Comparison of ENCODE assay signal across 8 cellular contexts in the genomic region with DNA sequence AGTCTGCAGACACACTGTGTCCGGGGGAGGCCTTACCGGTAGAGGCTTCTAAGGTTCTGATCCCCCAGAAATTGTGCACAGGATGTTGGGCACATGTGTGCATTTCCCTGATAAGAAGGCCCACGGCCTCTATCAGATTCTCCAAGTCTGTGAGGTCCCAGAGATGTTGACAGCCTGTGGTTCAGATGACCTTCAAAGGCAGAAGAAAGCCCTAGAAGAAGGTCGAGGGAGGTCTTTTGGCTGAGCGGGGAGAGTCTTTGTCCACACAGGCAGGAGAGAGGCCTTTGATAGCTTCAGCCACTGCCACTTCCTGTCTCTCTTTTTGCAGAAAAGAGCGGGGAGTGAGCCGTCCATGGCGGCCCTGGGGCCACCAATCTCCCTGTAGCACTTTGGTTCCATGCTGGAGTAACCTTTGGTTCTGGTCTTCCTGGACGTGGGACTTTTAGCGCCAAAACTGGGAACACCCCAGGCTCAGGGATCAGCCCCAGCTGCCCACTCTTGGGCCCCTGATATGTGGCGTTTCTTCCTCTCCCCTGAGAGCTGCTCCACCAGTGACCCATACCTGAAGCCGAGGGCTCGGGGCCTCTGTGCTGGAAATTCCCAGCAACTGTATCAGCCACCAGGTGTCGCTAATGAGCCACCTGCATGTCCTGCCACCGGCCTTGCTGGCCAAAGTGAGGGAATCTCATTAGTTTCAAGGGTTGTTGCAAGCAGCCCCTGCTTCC. TPM values are rescaled to one million over a fixed set of nuclear protein-coding genes. Genes with fewer than 3 reads are reported as not detected.
DNase-seq lines count a peak whose midpoint lies in the region; ATAC-seq and TF ChIP-seq lines count a peak whose summit lies in the region.

No MANE protein-coding gene starts in this region.

- TF ChIP-seq POLR2A in HCT116 (IDR thresholded peaks at IDR 0.05; ENCODE audit: borderline replicate concordance, extremely low read depth, insufficient read depth, insufficient read length): no peak

- no peak overlapping the region for H3K4me3 Mint-ChIP-seq in endothelial cell (ENCODE audit: unreplicated experiment)
- H3K4me3 Mint-ChIP-seq in mesothelial cell of epicardium: no peak overlapping the region

- H4K20me1 ChIP-seq in HCT116 (ENCODE audit: insufficient read depth): no peaks in the 10 kb centered on the region

- H3K27ac Mint-ChIP-seq in endothelial cell (ENCODE audit: unreplicated experiment): peak overlapping the region; percentile 27
- H3K27ac Mint-ChIP-seq in mesothelial cell of epicardium: no peak overlapping the region

- H3K9me2 ChIP-seq in HCT116 (ENCODE audit: insufficient read depth): no peaks in the 10 kb centered on the region

- RAD21 ChIA-PET in HCT116 (lab: Charles Lee; ENCODE audit: low non-redundant PET in 1 of 2, low total read pairs in 2 of 2, uncharacterized antibody in 2 of 2, unreplicated experiment in 2 of 2): interaction anchor here (1.4 to 1.6 kb wide), 2 partner anchors 270 kb away, joined by 3 to 5 read pairs; no protein-coding TSS in a partner anchor

- CTCF ChIA-PET in HCT116 (lab: Charles Lee): interaction anchor here (1.2 to 4.2 kb wide), 6 partner anchors 48 to 366 kb away, joined by 3 to 27 read pairs (median 6); no protein-coding TSS in a partner anchor

- H2AFZ ChIP-seq in HCT116 (ENCODE audit: low read depth, low read length, poor library complexity, severe bottlenecking): no peak overlapping the region

- no peaks in the 10 kb centered on the region for H3K27me3 ChIP-seq in HCT116 (ENCODE audit: insufficient read depth, low read length)

- no peak overlapping the region for H3K4me3 ChIP-seq in HCT116 (replicated peaks in 1 of 2; ENCODE audit: low read depth in 1 of 2, low read length in 2 of 2)

- TF ChIP-seq CTCF in HCT116 (IDR thresholded peaks at IDR 0.05 in 2 of 3, conservative IDR thresholded peaks at IDR 0.05 in 1 of 3; ENCODE audit: borderline replicate concordance in 1 of 3, insufficient read depth in 1 of 3, low read depth in 2 of 3, low read length in 2 of 3) (peak; percentile 66 to 98 (median 97)), endothelial cell (IDR thresholded peaks at IDR 0.05; ENCODE audit: unreplicated experiment) (peak; percentile 93), mesothelial cell of epicardium (IDR thresholded peaks at IDR 0.05; ENCODE audit: unreplicated experiment) (peak; percentile 96)

- DNase-seq in CD1c-positive myeloid dendritic cell (ENCODE audit: extremely low spot score): peak; percentile 77
- no peak for DNase-seq in HCT116 (ENCODE audit: low read depth, low spot score)
- DNase-seq in NOMO-1 treated with DMSO at 0.1 percent for 48 hours (lab: John Stamatoyannopoulos, UW; ENCODE audit: unreplicated experiment): peak; percentile 33
- peak; percentile 34 to 40 for DNase-seq in activated CD8-positive, alpha-beta memory T cell treated with anti-CD3 and anti-CD28 coated beads for 4 hours (ENCODE audit: low read depth in 2 of 2)
- peak; percentile 88 for DNase-seq in endothelial cell (ENCODE audit: low spot score)
- peak; percentile 59 to 84 for DNase-seq in mesothelial cell of epicardium (ENCODE audit: low spot score in 2 of 2, unreplicated experiment in 2 of 2)
- peak; percentile 54 to 63 for DNase-seq in stimulated activated CD8-positive, alpha-beta memory T cell treated with anti-CD3 and anti-CD28 coated beads, Interleukin-2, amount 100 ng/mL, for 48 hours (ENCODE audit: low read depth in 2 of 2)

- H3K79me2 ChIP-seq in HCT116 (ENCODE audit: insufficient read depth, low read length): no peaks in the 10 kb centered on the region

- no peaks in the 10 kb centered on the region for H3K9me3 ChIP-seq in HCT116 (ENCODE audit: control insufficient read depth in 1 of 2, insufficient read depth in 1 of 2, low read depth in 1 of 2, low read length in 2 of 2)

- ATAC-seq in HCT116: peak; percentile 72
- no peak for ATAC-seq in HG03139 (IDR thresholded peaks at IDR 0.05; ENCODE audit: unreplicated experiment)

- H3K9ac ChIP-seq in HCT116 (ENCODE audit: low read length): no peak overlapping the region

- H3K36me3 Mint-ChIP-seq in endothelial cell (ENCODE audit: low read depth, unreplicated experiment) (peaks cover 43% of the 10 kb centered on the region), mesothelial cell of epicardium (peaks cover 7% of the 10 kb centered on the region)

- BruUV-seq in HCT116 (replicated peaks; lab: Mats Ljungman, UMichigan): no TSS peak

- H3K27ac ChIP-seq in HCT116 (ENCODE audit: low read depth, low read length): no peak overlapping the region

- H3K36me3 ChIP-seq in HCT116 (ENCODE audit: control insufficient read depth in 1 of 2, insufficient read depth in 2 of 2, low read length in 2 of 2): no peaks in the 10 kb centered on the region

- POLR2A ChIA-PET in HCT116 (lab: Charles Lee): no interaction called here

- H3K27me3 Mint-ChIP-seq in endothelial cell (ENCODE audit: unreplicated experiment) (peaks cover 10% of the 10 kb centered on the region), mesothelial cell of epicardium (ENCODE audit: low read depth) (no peaks in the 10 kb centered on the region)

- intact Hi-C loops in HCT116 (cut with micrococcal nuclease): loop anchor here (1.0 to 2.0 kb wide), 2 partner anchors 48 to 154 kb away; no protein-coding TSS in a partner anchor

- H3K9me3 Mint-ChIP-seq in endothelial cell (ENCODE audit: unreplicated experiment) (no peaks in the 10 kb centered on the region), mesothelial cell of epicardium (no peaks in the 10 kb centered on the region)

- TF ChIP-seq RAD21 in HCT116 (IDR thresholded peaks at IDR 0.05; ENCODE audit: low read depth): peak; percentile 65

- H3K4me1 Mint-ChIP-seq in endothelial cell (ENCODE audit: unreplicated experiment): peaks cover 12% of the 10 kb centered on the region
- peaks cover 2% of the 10 kb centered on the region for H3K4me1 Mint-ChIP-seq in mesothelial cell of epicardium

- H3K4me2 ChIP-seq in HCT116 (ENCODE audit: low read length): no peak overlapping the region

- H3K4me1 ChIP-seq in HCT116 (ENCODE audit: control insufficient read depth in 1 of 2, insufficient read depth in 2 of 2, low read length in 2 of 2): peaks cover 12 to 16% of the 10 kb centered on the region in 2 experiments

TF ChIP-seq in HCT116, 20 proteins besides CTCF, POLR2A, EP300 and RAD21 (continues in another document):
- TF ChIP-seq EGR1 (IDR thresholded peaks at IDR 0.05; ENCODE audit: low read depth) (no peak), JUND (IDR thresholded peaks at IDR 0.05) (no peak), SP1 (IDR thresholded peaks at IDR 0.05; ENCODE audit: low read depth) (no peak), TCF7L2 (IDR thresholded peaks at IDR 0.05; ENCODE audit: borderline replicate concordance, extremely low read depth, insufficient read depth, insufficient read length) (no peak), SIN3A (IDR thresholded peaks at IDR 0.05; ENCODE audit: low read depth) (no peak), YY1 (IDR thresholded peaks at IDR 0.05; ENCODE audit: extremely low read depth, insufficient replicate concordance, low read depth, low read length) (no peak), SRF (IDR thresholded peaks at IDR 0.05; ENCODE audit: low read depth) (no peak), POLR2AphosphoS5 (IDR thresholded peaks at IDR 0.05; ENCODE audit: low read depth, low read length) (no peak), CBX3 (IDR thresholded peaks at IDR 0.05; ENCODE audit: low read depth) (no peak), ZFX (IDR thresholded peaks at IDR 0.05) (no peak)
- TF ChIP-seq, protein P1, sequence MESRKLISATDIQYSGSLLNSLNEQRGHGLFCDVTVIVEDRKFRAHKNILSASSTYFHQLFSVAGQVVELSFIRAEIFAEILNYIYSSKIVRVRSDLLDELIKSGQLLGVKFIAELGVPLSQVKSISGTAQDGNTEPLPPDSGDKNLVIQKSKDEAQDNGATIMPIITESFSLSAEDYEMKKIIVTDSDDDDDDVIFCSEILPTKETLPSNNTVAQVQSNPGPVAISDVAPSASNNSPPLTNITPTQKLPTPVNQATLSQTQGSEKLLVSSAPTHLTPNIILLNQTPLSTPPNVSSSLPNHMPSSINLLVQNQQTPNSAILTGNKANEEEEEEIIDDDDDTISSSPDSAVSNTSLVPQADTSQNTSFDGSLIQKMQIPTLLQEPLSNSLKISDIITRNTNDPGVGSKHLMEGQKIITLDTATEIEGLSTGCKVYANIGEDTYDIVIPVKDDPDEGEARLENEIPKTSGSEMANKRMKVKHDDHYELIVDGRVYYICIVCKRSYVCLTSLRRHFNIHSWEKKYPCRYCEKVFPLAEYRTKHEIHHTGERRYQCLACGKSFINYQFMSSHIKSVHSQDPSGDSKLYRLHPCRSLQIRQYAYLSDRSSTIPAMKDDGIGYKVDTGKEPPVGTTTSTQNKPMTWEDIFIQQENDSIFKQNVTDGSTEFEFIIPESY (IDR thresholded peaks at IDR 0.05; ENCODE audit: extremely low read depth, insufficient replicate concordance, low read length): no peak
- TF ChIP-seq, protein P2, sequence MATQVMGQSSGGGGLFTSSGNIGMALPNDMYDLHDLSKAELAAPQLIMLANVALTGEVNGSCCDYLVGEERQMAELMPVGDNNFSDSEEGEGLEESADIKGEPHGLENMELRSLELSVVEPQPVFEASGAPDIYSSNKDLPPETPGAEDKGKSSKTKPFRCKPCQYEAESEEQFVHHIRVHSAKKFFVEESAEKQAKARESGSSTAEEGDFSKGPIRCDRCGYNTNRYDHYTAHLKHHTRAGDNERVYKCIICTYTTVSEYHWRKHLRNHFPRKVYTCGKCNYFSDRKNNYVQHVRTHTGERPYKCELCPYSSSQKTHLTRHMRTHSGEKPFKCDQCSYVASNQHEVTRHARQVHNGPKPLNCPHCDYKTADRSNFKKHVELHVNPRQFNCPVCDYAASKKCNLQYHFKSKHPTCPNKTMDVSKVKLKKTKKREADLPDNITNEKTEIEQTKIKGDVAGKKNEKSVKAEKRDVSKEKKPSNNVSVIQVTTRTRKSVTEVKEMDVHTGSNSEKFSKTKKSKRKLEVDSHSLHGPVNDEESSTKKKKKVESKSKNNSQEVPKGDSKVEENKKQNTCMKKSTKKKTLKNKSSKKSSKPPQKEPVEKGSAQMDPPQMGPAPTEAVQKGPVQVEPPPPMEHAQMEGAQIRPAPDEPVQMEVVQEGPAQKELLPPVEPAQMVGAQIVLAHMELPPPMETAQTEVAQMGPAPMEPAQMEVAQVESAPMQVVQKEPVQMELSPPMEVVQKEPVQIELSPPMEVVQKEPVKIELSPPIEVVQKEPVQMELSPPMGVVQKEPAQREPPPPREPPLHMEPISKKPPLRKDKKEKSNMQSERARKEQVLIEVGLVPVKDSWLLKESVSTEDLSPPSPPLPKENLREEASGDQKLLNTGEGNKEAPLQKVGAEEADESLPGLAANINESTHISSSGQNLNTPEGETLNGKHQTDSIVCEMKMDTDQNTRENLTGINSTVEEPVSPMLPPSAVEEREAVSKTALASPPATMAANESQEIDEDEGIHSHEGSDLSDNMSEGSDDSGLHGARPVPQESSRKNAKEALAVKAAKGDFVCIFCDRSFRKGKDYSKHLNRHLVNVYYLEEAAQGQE (IDR thresholded peaks at IDR 0.05; ENCODE audit: low read depth): no peak

RNA-seq across cellular contexts. Expression of gene LGALS9, which starts 28.1 kb away (rescaled TPM):
- 1.9 TPM for total RNA-seq in HCT116 (2021; ENCODE audit: unreplicated experiment)
- polyA plus RNA-seq in HCT116 (2012): 2.9 and 4.3 TPM in 2 replicates
- 5.8 TPM for total RNA-seq in endothelial cell (ENCODE audit: unreplicated experiment)
- 4.4 to 4.8 TPM (median 4.6 TPM) in 3 replicates for total RNA-seq in mesothelial cell of epicardium
